In the genomic region with DNA sequence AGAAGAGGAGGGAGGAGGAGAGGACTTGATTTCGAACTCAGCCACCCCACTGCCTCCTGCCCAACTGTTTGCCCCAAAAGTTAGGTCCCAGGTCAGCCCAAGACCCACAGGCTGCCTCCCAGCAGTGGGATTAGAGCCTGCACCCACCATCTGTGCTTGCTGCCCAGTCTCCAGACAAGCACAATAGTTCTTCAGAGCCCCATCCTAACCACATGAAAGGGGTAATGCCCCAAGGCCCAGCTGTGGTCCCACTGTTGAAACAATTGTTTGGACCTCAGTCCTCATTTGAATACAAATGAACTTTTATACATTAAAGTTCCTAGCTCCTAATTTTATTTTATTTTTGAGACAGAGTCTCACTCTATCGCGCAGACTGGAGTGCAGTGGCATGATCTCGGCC, we compare ENCODE assay signal across 18 cellular contexts.
"Had no signal": no experiment of that assay in that cellular context is flagged by ENCODE, and none has a peak within 500 bp of the region (broad histone marks: within the 10 kb centered on the region; RNA-seq: fewer than 3 reads in every experiment).

No MANE protein-coding gene starts in this region.

- H3K9me3 ChIP-seq: esophagus muscularis mucosa, mucosa of descending colon, suprapubic skin had no signal

- H3K27me3 ChIP-seq: esophagus muscularis mucosa, suprapubic skin had no signal

- H3K4me3 ChIP-seq: coronary artery, esophagus muscularis mucosa, lung, mucosa of descending colon, suprapubic skin had no signal

- DNase-seq: activated CD4-positive, alpha-beta memory T cell treated with anti-CD3 and anti-CD28 coated beads for 36 hours; activated CD4-positive, alpha-beta T cell treated with anti-CD3 and anti-CD28 coated beads for 36 hours; activated CD8-positive, alpha-beta memory T cell treated with anti-CD3 and anti-CD28 coated beads, Interleukin-2, amount 10 ng/mL, durations not matched to agents 7 days and 5 days; activated effector memory CD4-positive, alpha-beta T cell treated with anti-CD3 and anti-CD28 coated beads, Interleukin-2, amount 50 U/mL, for 16 hours; activated T-cell treated with anti-CD3 and anti-CD28 coated beads, Interleukin-2, amount 50 U/mL, for 1 hour; amniotic stem cell; effector CD4-positive, alpha-beta T cell; left colon; mucosa of descending colon; naive thymus-derived CD4-positive, alpha-beta T cell; stimulated activated CD4-positive, alpha-beta T cell treated with anti-CD3 and anti-CD28 coated beads, Interleukin-15, amount 100 ng/mL, for 24 hours; stimulated activated CD4-positive, alpha-beta T cell treated with anti-CD3 and anti-CD28 coated beads, Interleukin-4, amount 100 ng/mL, for 24 hours; stimulated activated naive CD4-positive, alpha-beta T cell treated with Interleukin-2 at 50 U/mL for 16 hours; T-helper 2 cell had no signal

- H3K27ac ChIP-seq: coronary artery, esophagus muscularis mucosa, suprapubic skin had no signal
